ENCODE assay signal across 28 cellular contexts in the genomic region with DNA sequence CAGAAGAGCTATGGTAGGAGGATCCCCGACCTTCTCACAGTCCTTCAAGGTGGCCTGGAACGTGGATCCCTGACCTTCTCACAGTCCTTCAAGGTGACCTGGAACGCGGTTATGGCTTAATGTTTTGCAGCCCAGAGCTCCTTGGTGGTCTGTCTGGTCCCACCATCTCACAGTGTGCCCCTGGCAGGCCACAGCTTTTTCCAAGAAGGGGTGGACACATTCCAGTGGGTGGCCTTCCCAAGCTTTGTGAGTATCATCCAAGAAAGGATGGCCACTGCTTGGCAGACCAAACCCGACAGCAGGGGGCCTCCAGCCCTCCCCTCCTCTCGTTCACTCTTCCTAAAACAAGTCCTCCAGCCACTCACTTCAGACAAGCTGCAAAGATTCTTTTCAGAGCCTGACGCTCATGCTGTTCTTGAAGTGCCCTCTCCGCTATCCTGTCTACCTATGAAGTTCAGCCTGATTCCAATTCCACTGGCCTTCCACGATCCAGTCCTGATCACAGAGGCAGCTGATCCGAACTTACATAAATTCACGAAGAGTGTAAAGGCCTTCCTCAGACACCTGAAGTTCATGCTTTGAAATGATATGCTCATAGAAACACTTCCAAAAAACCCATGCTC.
"Had no signal": no experiment of that assay in that cellular context is flagged by ENCODE, and none has a peak within 500 bp of the region (broad histone marks: within the 10 kb centered on the region; RNA-seq: fewer than 3 reads in every experiment).

No MANE protein-coding gene starts in this region.

- H3K4me1 ChIP-seq: neural progenitor cell, testis had no signal

- H3K4me3 ChIP-seq: hepatocyte, left ventricle myocardium inferior, lung, neural progenitor cell, ovary, skin epidermis, stomach, testis, tibial artery, uterus had no signal

- H3K27me3 ChIP-seq: ovary, testis, tibial artery had no signal

- H3K27ac Mint-ChIP-seq: mesothelial cell of epicardium; naive B cell; natural killer cell; nephron progenitor cell; neural progenitor cell; progenitor cell of endocrine pancreas; stimulated activated naive B cell treated with anti-CD40 and anti-IgM and Interleukin-4, amounts not matched to agents 10 μg/mL and 1 μg/mL and 100 μg/mL, for 72 hours had no signal

- H2AFZ ChIP-seq: hepatocyte, neural progenitor cell had no signal

- H3K79me2 ChIP-seq: hepatocyte had no signal

- H3K4me2 ChIP-seq: hepatocyte, neural progenitor cell had no signal

- H3K9me3 Mint-ChIP-seq: mesothelial cell of epicardium; natural killer cell; nephron progenitor cell; neural progenitor cell; stimulated activated naive B cell treated with anti-CD40 and anti-IgM and Interleukin-4, amounts not matched to agents 10 μg/mL and 1 μg/mL and 100 μg/mL, for 72 hours had no signal

- H3K9me3 ChIP-seq: left ventricle myocardium inferior, neutrophil, ovary, stomach, testis, tibial artery, uterus had no signal

- H3K4me3 Mint-ChIP-seq: mesothelial cell of epicardium; naive B cell; natural killer cell; nephron progenitor cell; neural progenitor cell; stimulated activated naive B cell treated with anti-CD40 and anti-IgM and Interleukin-4, amounts not matched to agents 10 μg/mL and 1 μg/mL and 100 μg/mL, for 72 hours had no signal

- H3K36me3 Mint-ChIP-seq: naive B cell; natural killer cell; neural progenitor cell; stimulated activated naive B cell treated with anti-CD40 and anti-IgM and Interleukin-4, amounts not matched to agents 10 μg/mL and 1 μg/mL and 100 μg/mL, for 72 hours had no signal

- H3K36me3 ChIP-seq: left ventricle myocardium inferior, neural progenitor cell, neutrophil, ovary, stomach, tibial artery, uterus had no signal

- H3K9ac ChIP-seq: neural progenitor cell had no signal

- DNase-seq: islet precursor cell; left ventricle myocardium inferior; mesendoderm; naive B cell; natural killer cell; nephron progenitor cell; occipital lobe; ovary; right cardiac atrium; stimulated activated CD4-positive, alpha-beta T cell treated with anti-CD3 and anti-CD28 coated beads, Interleukin-12 subunit alpha, Interleukin-12 subunit beta, amount 100 ng/mL, for 4 hours; stimulated activated CD4-positive, alpha-beta T cell treated with anti-CD3 and anti-CD28 coated beads, Interleukin-15, amount 100 ng/mL, for 24 hours; stimulated activated CD4-positive, alpha-beta T cell treated with anti-CD3 and anti-CD28 coated beads, Interleukin-2, amount 100 ng/mL, for 24 hours; stimulated activated CD4-positive, alpha-beta T cell treated with anti-CD3 and anti-CD28 coated beads, Interleukin-4, amount 100 ng/mL, for 1 hour; stimulated activated naive B cell treated with anti-CD40 and anti-IgM and Interleukin-4, amounts not matched to agents 10 μg/mL and 1 μg/mL and 100 μg/mL, for 72 hours; stimulated activated naive CD8-positive, alpha-beta T cell treated with anti-CD3 and anti-CD28 coated beads, Interleukin-15, Interleukin-2, amounts not matched to agents 100 U/mL and 50 U/mL, for 24 hours; stomach; testis; tibial artery; trophoblast cell; uterus had no signal

- ATAC-seq: natural killer cell; right cardiac atrium; sciatic nerve; stimulated activated naive B cell treated with anti-CD40 and anti-IgM and Interleukin-4, amounts not matched to agents 10 μg/mL and 1 μg/mL and 100 μg/mL, for 72 hours; stimulated activated naive CD8-positive, alpha-beta T cell treated with anti-CD3 and anti-CD28 coated beads, Interleukin-15, Interleukin-2, amounts not matched to agents 100 U/mL and 50 U/mL, for 24 hours had no signal

- H3K27ac ChIP-seq: hepatocyte, left ventricle myocardium inferior, neural progenitor cell, neutrophil, ovary, stomach, testis, tibial artery, uterus had no signal
